20 cellular contexts compared by ENCODE assay signal in genomic region chr20:32980131-32980941, GRCh38. TPM values are rescaled to one million over a fixed set of nuclear protein-coding genes. Genes with fewer than 3 reads are reported as not detected.
DNase-seq lines count a peak whose midpoint lies in the region; ATAC-seq and TF ChIP-seq lines count a peak whose summit lies in the region.
"Had no signal": no experiment of that assay in that cellular context is flagged by ENCODE, and none has a peak within 500 bp of the region (broad histone marks: within the 10 kb centered on the region; RNA-seq: fewer than 3 reads in every experiment).

No MANE protein-coding gene starts in this region.

- H3K36me3 ChIP-seq in A673 (ENCODE audit: insufficient read depth, low read length, poor library complexity, severe bottlenecking) = no peaks in the 10 kb centered on the region
- H3K36me3 ChIP-seq: uterus had no signal

- CTCF ChIA-PET in A673 (lab: Charles Lee) = interaction anchor here (0.5 kb wide), 1 partner anchor 202 kb away, joined by 5 read pairs; no protein-coding TSS in a partner anchor

- intact Hi-C loops in dorsolateral prefrontal cortex (cut with DNase I) = no loop called here
- intact Hi-C loops in A673 (cut with micrococcal nuclease; ENCODE audit: unreplicated experiment) = no loop called here

- no peaks in the 10 kb centered on the region for H3K4me1 ChIP-seq in A673 (ENCODE audit: insufficient read depth, low read length, poor library complexity, severe bottlenecking)
- H3K4me1 ChIP-seq: body of pancreas, uterus had no signal

- DNase-seq in C1 segment of cervical spinal cord (lab: John Stamatoyannopoulos, UW) = peak in 13 of 14 donors; percentile 21 to 90 (median 76)
- DNase-seq in NCI-H1092 treated with DMSO at 0.1 percent for 48 hours (lab: John Stamatoyannopoulos, UW) = peak; percentile 87
- DNase-seq in dorsolateral prefrontal cortex = peak; percentile 14 to 94 (median 84)
- peak in 54 of 56 donors; percentile 53 to 96 (median 85) for DNase-seq in nucleus accumbens (lab: John Stamatoyannopoulos, UW)
- DNase-seq in HCEC 1CT = no peak
- DNase-seq in ACHN = no peak
- no peak for DNase-seq in A673 (ENCODE audit: low spot score)
- DNase-seq: activated CD4-positive, alpha-beta memory T cell treated with anti-CD3 and anti-CD28 coated beads for 36 hours; body of pancreas; effector memory CD4-positive, alpha-beta T cell; KG1; NCI-H187 treated with DMSO at 0.1 percent for 48 hours; NCI-H748 treated with DMSO at 0.1 percent for 48 hours; Right ventricle myocardium superior; stimulated activated CD4-positive, alpha-beta T cell treated with anti-CD3 and anti-CD28 coated beads, Interleukin-4, amount 100 ng/mL, for 4 hours; uterus had no signal

- POLR2A ChIA-PET in A673 (lab: Charles Lee; ENCODE audit: low non-redundant PET) = no interaction called here

- BruUV-seq in A673 (replicated peaks; lab: Mats Ljungman, UMichigan) = no TSS peak

- peak overlapping the region in 8 of 59 donors; percentile 16 to 39 (median 22) for H3K4me3 ChIP-seq in dorsolateral prefrontal cortex
- no peak overlapping the region for H3K4me3 ChIP-seq in A673 (ENCODE audit: low read depth, low read length, poor library complexity, severe bottlenecking)
- H3K4me3 ChIP-seq: body of pancreas, uterus had no signal

- H3K27ac ChIP-seq in dorsolateral prefrontal cortex (peak overlapping the region; percentile 29 to 95 (median 88)), A673 (ENCODE audit: low read depth, low read length, poor library complexity, severe bottlenecking) (no peak overlapping the region)
- H3K27ac ChIP-seq: body of pancreas, uterus had no signal

- in situ Hi-C loops in ACHN (cut with HindIII; ENCODE audit: low pct_ligation_motif_present, low pct_unique_long_range_greater_than_20kb, low sequenced_read_pairs) = no loop called here

- H3K9me3 ChIP-seq in A673 (ENCODE audit: low read depth, low read length, poor library complexity, severe bottlenecking) = no peaks in the 10 kb centered on the region
- H3K9me3 ChIP-seq: body of pancreas, uterus had no signal

- H3K27me3 ChIP-seq in dorsolateral prefrontal cortex (no peaks in the 10 kb centered on the region), A673 (replicated peaks; ENCODE audit: insufficient read depth, low read depth, low read length, poor library complexity) (no peaks in the 10 kb centered on the region)
- H3K27me3 ChIP-seq: body of pancreas, uterus had no signal

- no peak for ATAC-seq in HG03520 (IDR thresholded peaks at IDR 0.05; ENCODE audit: unreplicated experiment)
- ATAC-seq: activated T-helper 17 cell treated with anti-CD3 and anti-CD28 coated beads, Interleukin-2, amount 50 U/mL, for 72 hours; body of pancreas; stimulated activated effector memory CD8-positive, alpha-beta T cell treated with anti-CD3 and anti-CD28 coated beads, Interleukin-12 subunit alpha, Interleukin-12 subunit beta, amount 100 ng/mL, for 72 hours had no signal

- TF ChIP-seq CTCF in dorsolateral prefrontal cortex (IDR thresholded peaks at IDR 0.05 in 54 of 56, conservative IDR thresholded peaks at IDR 0.05 in 2 of 56; ENCODE audit: low read depth in 1 of 56, partially characterized antibody in 56 of 56) = peak in 30 of 56 donors; percentile 2 to 45 (median 23)
- TF ChIP-seq CTCF in A673 (conservative IDR thresholded peaks at IDR 0.05; ENCODE audit: low read depth, low read length) = no peak

RNA-seq across cellular contexts. Expression of gene SUN5, which starts 23.9 kb away (rescaled TPM):
- total RNA-seq in dorsolateral prefrontal cortex (not detected), A673 (2021) (not detected in 2 replicates)
- total RNA-seq: activated CD4-positive, alpha-beta memory T cell treated with anti-CD3 and anti-CD28 coated beads for 36 hours; activated T-helper 17 cell treated with anti-CD3 and anti-CD28 coated beads, Interleukin-2, amount 50 U/mL, for 72 hours; body of pancreas; pulmonary artery endothelial cell; Right ventricle myocardium superior; uterus had no signal

RNA-seq across cellular contexts. Expression of gene BPIFB2, which starts 27.2 kb away (rescaled TPM):
- total RNA-seq in dorsolateral prefrontal cortex (not detected), A673 (2021) (not detected in 2 replicates)
- total RNA-seq: activated CD4-positive, alpha-beta memory T cell treated with anti-CD3 and anti-CD28 coated beads for 36 hours; activated T-helper 17 cell treated with anti-CD3 and anti-CD28 coated beads, Interleukin-2, amount 50 U/mL, for 72 hours; body of pancreas; pulmonary artery endothelial cell; Right ventricle myocardium superior; uterus had no signal

RNA-seq across cellular contexts. Expression of gene BPIFB6, which starts 51.1 kb away (rescaled TPM):
- total RNA-seq in dorsolateral prefrontal cortex (not detected), A673 (2021) (not detected in 2 replicates)
- total RNA-seq: activated CD4-positive, alpha-beta memory T cell treated with anti-CD3 and anti-CD28 coated beads for 36 hours; activated T-helper 17 cell treated with anti-CD3 and anti-CD28 coated beads, Interleukin-2, amount 50 U/mL, for 72 hours; body of pancreas; pulmonary artery endothelial cell; Right ventricle myocardium superior; uterus had no signal

Comparison
In these comparisons a context has a peak if more than half of its experiments do, and no peak if none do; other contexts are left out.
1. DNase-seq: peak in C1 segment of cervical spinal cord (13 of 14), NCI-H1092 treated with DMSO at 0.1 percent for 48 hours (single experiment), dorsolateral prefrontal cortex (10 of 10) and nucleus accumbens (54 of 56); none in HCEC 1CT (single experiment), ACHN (single experiment) and A673 (single experiment).